ENCODE assay signal across 21 cellular contexts in genomic region chr19:30512748-30513389, GRCh38.
A peak's percentile ranks its signal among the peaks of the same experiment; 100 is the strongest.
DNase-seq lines count a peak whose midpoint lies in the region; ATAC-seq and TF ChIP-seq lines count a peak whose summit lies in the region.
"Had no signal": no experiment of that assay in that cellular context is flagged by ENCODE, and none has a peak within 500 bp of the region (broad histone marks: within the 10 kb centered on the region; RNA-seq: fewer than 3 reads in every experiment).

No MANE protein-coding gene starts in this region.

- no peaks in the 10 kb centered on the region; a peak in 1 of 3 replicates for H3K36me3 ChIP-seq in HEK293 (ENCODE audit: control insufficient read depth in 2 of 2, insufficient read depth in 1 of 2, low read length in 2 of 2)
- H3K36me3 ChIP-seq: ascending aorta, HAP-1 had no signal

- CTCF ChIA-PET in HEK293 (lab: Yijun Ruan, JAX): interaction anchor here (0.6 to 1.2 kb wide), 7 partner anchors 12 to 851 kb away, joined by 3 to 7 read pairs (median 4); no protein-coding TSS in a partner anchor

- POLR2A ChIA-PET in HEK293 (lab: Yijun Ruan, JAX): interaction anchor here (0.7 kb wide), 2 partner anchors 115 to 1569 kb away, joined by 3 to 4 read pairs; no protein-coding TSS in a partner anchor

- DNase-seq in AG20443 (ENCODE audit: low spot score) (peak; percentile 38), NCI-H82 (lab: John Stamatoyannopoulos, UW) (peak; percentile 62), foreskin melanocyte (peak; percentile 72), DMS53 (lab: John Stamatoyannopoulos, UW) (no peak), H4 (ENCODE audit: low spot score) (no peak)
- DNase-seq: activated CD4-positive, CD25-positive, alpha-beta regulatory T cell treated with anti-CD3 and anti-CD28 coated beads, Interleukin-2, amount 50 U/mL, for 72 hours; CD8-positive, alpha-beta T cell; effector CD8-positive, alpha-beta T cell; mesenchymal stem cell; naive B cell; retina; RPMI8226; stimulated activated CD8-positive, alpha-beta memory T cell treated with anti-CD3 and anti-CD28 coated beads, Interleukin-4, amount 100 ng/mL, for 48 hours; SW 1271 had no signal

- no peak overlapping the region for H3K27ac ChIP-seq in HEK293 (ENCODE audit: extremely low read depth, low read depth, low read length)
- H3K27ac ChIP-seq: ascending aorta had no signal

- peaks cover 21% of the 10 kb centered on the region for H3K4me1 ChIP-seq in HEK293 (ENCODE audit: control insufficient read depth, insufficient read depth, low read length)
- H3K4me1 ChIP-seq: ascending aorta, HAP-1 had no signal

- ATAC-seq in GM18870 (IDR thresholded peaks at IDR 0.05; ENCODE audit: unreplicated experiment): no peak
- no peak for ATAC-seq in GM21526 (IDR thresholded peaks at IDR 0.05; ENCODE audit: low FRiP score, unreplicated experiment)
- ATAC-seq: activated naive CD4-positive, alpha-beta T cell treated with anti-CD3 and anti-CD28 coated beads, Interleukin-2, amount 50 U/mL, for 72 hours; CD8-positive, alpha-beta T cell; esophagus mucosa had no signal

- TF ChIP-seq CTCF in HEK293 (tag by site-specific recombination; IDR thresholded peaks at IDR 0.05): no peak

- H3K9me3 ChIP-seq in HEK293 (ENCODE audit: control insufficient read depth, insufficient read depth, low read depth, low read length): no peaks in the 10 kb centered on the region
- H3K9me3 ChIP-seq: ascending aorta, HAP-1 had no signal

- no peak overlapping the region for H3K4me3 ChIP-seq in HEK293 (ENCODE audit: low read depth, low read length)
- H3K4me3 ChIP-seq: ascending aorta, HAP-1 had no signal

TF ChIP-seq in HEK293, 187 proteins besides CTCF, POLR2A, EP300 and RAD21 (continues in another document):
- TF ChIP-seq FEZF1 (tag by site-specific recombination; IDR thresholded peaks at IDR 0.05): peak; percentile 75
- peak; percentile 95 for TF ChIP-seq ATF2 (tag by site-specific recombination; IDR thresholded peaks at IDR 0.05; ENCODE audit: low read depth)
- no peak for TF ChIP-seq SP3 (tag by site-specific recombination; IDR thresholded peaks at IDR 0.05)
- no peak for TF ChIP-seq ZBTB49 (tag by site-specific recombination; IDR thresholded peaks at IDR 0.05; ENCODE audit: low read depth)
- no peak for TF ChIP-seq ZNF555 (tag by site-specific recombination; conservative IDR thresholded peaks at IDR 0.05)
- no peak for TF ChIP-seq ZNF26 (tag by site-specific recombination; IDR thresholded peaks at IDR 0.05)
- TF ChIP-seq ZNF174 (tag by site-specific recombination; IDR thresholded peaks at IDR 0.05): 0 out of 2 replicates have a peak, but pooled peaks have one; percentile 12
- no peak for TF ChIP-seq ZNF791 (tag by site-specific recombination; IDR thresholded peaks at IDR 0.05)
- no peak for TF ChIP-seq ZNF768 (tag by site-specific recombination; IDR thresholded peaks at IDR 0.05)
- no peak for TF ChIP-seq ZNF302 (tag by site-specific recombination; IDR thresholded peaks at IDR 0.05; ENCODE audit: low read depth)
- TF ChIP-seq INSM2 (tag by site-specific recombination; IDR thresholded peaks at IDR 0.05): no peak
- TF ChIP-seq PRDM6 (tag by site-specific recombination; IDR thresholded peaks at IDR 0.05): peak; percentile 76
- TF ChIP-seq ZNF837 (tag by site-specific recombination; IDR thresholded peaks at IDR 0.05): no peak
- TF ChIP-seq OVOL3 (tag by site-specific recombination; IDR thresholded peaks at IDR 0.05): no peak
- no peak for TF ChIP-seq ZNF223 (tag by site-specific recombination; IDR thresholded peaks at IDR 0.05)
- TF ChIP-seq ZSCAN30 (tag by site-specific recombination; IDR thresholded peaks at IDR 0.05): no peak
- no peak for TF ChIP-seq ZNF423 (tag by site-specific recombination; IDR thresholded peaks at IDR 0.05)
- no peak for TF ChIP-seq ZNF670 (tag by site-specific recombination; IDR thresholded peaks at IDR 0.05; ENCODE audit: low read depth)
- TF ChIP-seq ZNF549 (tag by site-specific recombination; IDR thresholded peaks at IDR 0.05): peak; percentile 72; the same call in 1 of the 2 replicates
- TF ChIP-seq ZNF660 (tag by site-specific recombination; IDR thresholded peaks at IDR 0.05): 0 out of 2 replicates have a peak, but pooled peaks have one; percentile 15
- no peak for TF ChIP-seq ZNF561 (tag by site-specific recombination; IDR thresholded peaks at IDR 0.05; ENCODE audit: borderline replicate concordance)
- TF ChIP-seq KLF8 (tag by site-specific recombination; IDR thresholded peaks at IDR 0.05): no peak
- peak; percentile 77 for TF ChIP-seq MZF1 (tag by site-specific recombination; IDR thresholded peaks at IDR 0.05; ENCODE audit: borderline replicate concordance)
- TF ChIP-seq HOXD13 (CRISPR knock-in tag; IDR thresholded peaks at IDR 0.05; ENCODE audit: borderline replicate concordance): no peak

Comparison
In these comparisons a context has a peak if more than half of its experiments do, and no peak if none do; other contexts are left out.
1. DNase-seq: peak in AG20443 (single experiment), NCI-H82 (single experiment) and foreskin melanocyte (single experiment); none in DMS53 (single experiment) and H4 (single experiment).